Comparison of ENCODE assay signal across 27 cellular contexts in the genomic region with DNA sequence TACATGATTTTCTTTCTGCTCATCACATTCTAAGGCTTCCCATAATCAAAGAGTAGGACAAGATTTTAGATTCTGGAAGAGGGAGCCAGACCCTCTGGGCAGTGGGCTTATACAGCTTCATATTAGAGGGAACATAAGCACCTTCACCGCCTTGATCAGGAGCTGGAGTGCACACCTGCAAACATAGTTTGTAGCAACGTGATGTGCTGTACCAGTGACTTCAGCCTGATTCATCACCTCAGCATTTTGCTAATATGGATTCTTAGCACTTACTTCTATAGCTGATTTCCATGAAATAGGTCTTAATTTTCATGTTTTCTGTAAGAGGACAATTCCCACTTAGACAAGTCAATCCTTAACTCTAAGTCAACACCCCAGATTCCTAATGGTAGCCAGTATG. TPM values are rescaled to one million over a fixed set of nuclear protein-coding genes. Genes with fewer than 3 reads are reported as not detected.
DNase-seq lines count a peak whose midpoint lies in the region; ATAC-seq, FAIRE-seq and TF ChIP-seq lines count a peak whose summit lies in the region.
"Had no signal": no experiment of that assay in that cellular context is flagged by ENCODE, and none has a peak within 500 bp of the region (broad histone marks: within the 10 kb centered on the region; RNA-seq: fewer than 3 reads in every experiment).

No MANE protein-coding gene starts in this region.

- no CpG with 5 or more reads among the region's 2 CpGs for WGBS in IMR-90 (ENCODE audit: extremely low coverage in 2 of 2, insufficient read length in 1 of 2), 2 experiments
- 89% methylated on average over 2 of the region's 2 CpGs; no CpG with 5 or more reads in 1 of the 2 experiments for WGBS in H1 (ENCODE audit: extremely low coverage in 1 of 2, insufficient coverage in 1 of 2, insufficient read length in 1 of 2, insufficient replicate concordance in 2 of 2, low coverage in 1 of 2, low lambda C conversion rate in 2 of 2, missing lambda C conversion rate in 1 of 2), 2 experiments

- H4K20me1 ChIP-seq in IMR-90 (ENCODE audit: insufficient read depth, low read length) (no peaks in the 10 kb centered on the region), H1 (replicated peaks in 1 of 2; ENCODE audit: control insufficient read depth in 1 of 2, insufficient read depth in 2 of 2, low read length in 2 of 2) (no peaks in the 10 kb centered on the region), osteoblast (ENCODE audit: insufficient read depth, low read length) (no peaks in the 10 kb centered on the region)
- H4K20me1 ChIP-seq: BLaER1 had no signal

- CTCF ChIA-PET in IMR-90 (lab: Yijun Ruan, JAX) (no interaction called here), H1 (lab: Charles Lee; ENCODE audit: partially characterized antibody) (no interaction called here)
- CTCF ChIA-PET in activated naive CD4-positive, alpha-beta T cell treated with anti-CD3 and anti-CD28 coated beads for 36 hours (lab: Charles Lee) = no interaction called here

- dilution Hi-C loops in IMR-90 (cut with HindIII; ENCODE audit: low sequenced_read_pairs, unreplicated experiment) = no loop called here

- TF ChIP-seq RAD21 in IMR-90 (IDR thresholded peaks at IDR 0.05; ENCODE audit: low read length) = no peak
- TF ChIP-seq RAD21 in H1 (IDR thresholded peaks at IDR 0.05 in 1 of 2, conservative IDR thresholded peaks at IDR 0.05 in 1 of 2; ENCODE audit: low read depth in 2 of 2, low read length in 2 of 2) = no peak

- no peak overlapping the region for H3K56ac ChIP-seq in IMR-90 (ENCODE audit: extremely low read depth, insufficient read depth, low read length)
- no peak overlapping the region for H3K56ac ChIP-seq in H1 (replicated peaks; ENCODE audit: insufficient read length, low read depth, low read length)

- no peak overlapping the region for H2BK12ac ChIP-seq in H1 (ENCODE audit: low read depth, low read length)

- no peaks in the 10 kb centered on the region for H3K79me1 ChIP-seq in IMR-90 (ENCODE audit: low read depth in 1 of 2, low read length in 2 of 2)
- H3K79me1 ChIP-seq in H1 (ENCODE audit: low read depth, low read length) = no peaks in the 10 kb centered on the region

- H2AFZ ChIP-seq in IMR-90 (replicated peaks; ENCODE audit: low read length, poor library complexity) (no peak overlapping the region), H1 (ENCODE audit: low read length) (no peak overlapping the region), osteoblast (ENCODE audit: low read length) (no peak overlapping the region)

- H3K23me2 ChIP-seq in H1 (ENCODE audit: low read depth, low read length) = no peaks in the 10 kb centered on the region

- POLR2A ChIA-PET in IMR-90 (lab: Charles Lee; ENCODE audit: unreplicated experiment) (interaction anchor here (0.6 kb wide), 1 partner anchor 53 kb away, joined by 3 read pairs; no protein-coding TSS in a partner anchor), H1 (lab: Charles Lee; ENCODE audit: partially characterized antibody) (no interaction called here)

- ATAC-seq in IMR-90 (ENCODE audit: low read depth) = no peak
- ATAC-seq: HCT116, K562 had no signal

- DNase-seq in IMR-90 (no peak), H1 (ENCODE audit: low read depth in 1 of 2, low spot score in 2 of 2) (no peak), osteoblast (ENCODE audit: insufficient read length, low spot score, missing footprints) (peak; percentile 25), NCI-H1105 (lab: John Stamatoyannopoulos, UW) (no peak), COR-L47 (lab: John Stamatoyannopoulos, UW) (no peak), midbrain (lab: John Stamatoyannopoulos, UW) (no peak)
- no peak for DNase-seq in activated naive CD4-positive, alpha-beta T cell treated with anti-CD3 and anti-CD28 coated beads for 36 hours
- DNase-seq: CD4-positive, CD25-positive, alpha-beta regulatory T cell; DMS79 treated with DMSO at 0.1 percent for 48 hours; GF-D8; Kasumi-1; MV-4-11; NCI-H1105 treated with DMSO at 0.1 percent for 48 hours; NCI-H1930; NCI-H446; NCI-H524 treated with DMSO at 0.1 percent for 48 hours; NCI-H82; NK-92 treated with Interleukin-12 subunit alpha and Interleukin-12 subunit beta, amount 100 ng/mL, for 24 hours; Right ventricle myocardium superior; RPMI8226 had no signal

- intact Hi-C loops in IMR-90 (cut with micrococcal nuclease) = no loop called here
- intact Hi-C loops in activated naive CD4-positive, alpha-beta T cell treated with anti-CD3 and anti-CD28 coated beads for 36 hours (cut with micrococcal nuclease) = no loop called here

- H3K36me3 Mint-ChIP-seq in activated naive CD4-positive, alpha-beta T cell treated with anti-CD3 and anti-CD28 coated beads for 36 hours (ENCODE audit: low read depth) = no peaks in the 10 kb centered on the region
- H3K36me3 Mint-ChIP-seq: CD4-positive, CD25-positive, alpha-beta regulatory T cell had no signal

- no peak overlapping the region for H2BK5ac ChIP-seq in IMR-90 (ENCODE audit: low read depth, low read length, poor library complexity, severe bottlenecking)
- H2BK5ac ChIP-seq in H1 (ENCODE audit: low read depth, low read length) = no peak overlapping the region

- H3K27me3 Mint-ChIP-seq in activated naive CD4-positive, alpha-beta T cell treated with anti-CD3 and anti-CD28 coated beads for 36 hours (ENCODE audit: low read depth) = no peaks in the 10 kb centered on the region
- H3K27me3 Mint-ChIP-seq: CD4-positive, CD25-positive, alpha-beta regulatory T cell had no signal

- TF ChIP-seq POLR2A in IMR-90 (IDR thresholded peaks at IDR 0.05; ENCODE audit: low read depth, low read length) (no peak), H1 (IDR thresholded peaks at IDR 0.05; ENCODE audit: control extremely low read depth in 1 of 2, low read depth in 2 of 2, low read length in 2 of 2) (no peak)

- H2AK9ac ChIP-seq in IMR-90 (replicated peaks; ENCODE audit: low read depth, low read length, poor library complexity) = no peak overlapping the region

- H2BK15ac ChIP-seq in IMR-90 (ENCODE audit: low read depth, low read length) = no peak overlapping the region
- H2BK15ac ChIP-seq in H1 (ENCODE audit: low read length) = 0 out of 2 replicates have a peak overlapping the region, but pooled peaks have one; percentile 77

- FAIRE-seq in H1 (lab: Jason Lieb, UNC) = no peak
- FAIRE-seq: A204.1, GM12891, K562 had no signal

- H4K5ac ChIP-seq in IMR-90 (ENCODE audit: low read depth, low read length) (no peak overlapping the region), H1 (ENCODE audit: insufficient read length, low read depth, low read length) (no peak overlapping the region)

- no peaks in the 10 kb centered on the region for H3K36me3 ChIP-seq in IMR-90 (ENCODE audit: control insufficient read depth, insufficient read depth, low read length)
- no peaks in the 10 kb centered on the region for H3K36me3 ChIP-seq in H1 (ENCODE audit: control insufficient read depth in 2 of 4, insufficient read depth in 4 of 4, low read length in 3 of 4)
- no peaks in the 10 kb centered on the region for H3K36me3 ChIP-seq in iPS-18a (ENCODE audit: control insufficient read depth, low read depth, low read length)
- H3K36me3 ChIP-seq in osteoblast (ENCODE audit: insufficient read depth, low read length) = no peaks in the 10 kb centered on the region
- H3K36me3 ChIP-seq: BLaER1, SJSA1 had no signal

- H3K27ac ChIP-seq in IMR-90 (ENCODE audit: insufficient read depth, low read length) (no peak overlapping the region), H1 (ENCODE audit: low read depth, low read length) (no peak overlapping the region), iPS-18a (ENCODE audit: low read length) (no peak overlapping the region), osteoblast (ENCODE audit: low read depth, low read length) (no peak overlapping the region)
- H3K27ac ChIP-seq: BLaER1, SJSA1 had no signal

- no peak overlapping the region for H3K9ac ChIP-seq in IMR-90 (ENCODE audit: low read depth, low read length)
- no peak overlapping the region for H3K9ac ChIP-seq in H1 (replicated peaks in 1 of 4; ENCODE audit: extremely low read depth in 1 of 4, low read depth in 3 of 4, low read length in 3 of 4)
- no peak overlapping the region for H3K9ac ChIP-seq in iPS-18a (ENCODE audit: low read length)
- H3K9ac ChIP-seq: BLaER1 had no signal

- H4K91ac ChIP-seq in IMR-90 (ENCODE audit: insufficient read depth, low read depth, low read length) (no peak overlapping the region), H1 (replicated peaks; ENCODE audit: insufficient read length, low read length) (no peak overlapping the region)

- H4K8ac ChIP-seq in IMR-90 (ENCODE audit: low read depth in 2 of 2, low read length in 2 of 2) (no peak overlapping the region), H1 (ENCODE audit: extremely low read depth, insufficient read depth, low read length) (no peak overlapping the region)

- 0 out of 2 replicates have a peak overlapping the region, but pooled peaks have one; percentile 32 for H3K14ac ChIP-seq in IMR-90 (replicated peaks; ENCODE audit: low read depth, low read length)
- no peak overlapping the region for H3K14ac ChIP-seq in H1 (ENCODE audit: insufficient read length)

- H3K18ac ChIP-seq in IMR-90 (ENCODE audit: low read depth, low read length) (no peak overlapping the region), H1 (ENCODE audit: extremely low read depth, low read length) (no peak overlapping the region)

- no peaks in the 10 kb centered on the region for H3K4me1 Mint-ChIP-seq in activated naive CD4-positive, alpha-beta T cell treated with anti-CD3 and anti-CD28 coated beads for 36 hours (ENCODE audit: low read depth)
- H3K4me1 Mint-ChIP-seq: CD4-positive, CD25-positive, alpha-beta regulatory T cell had no signal

- H3K9me3 ChIP-seq in IMR-90 (ENCODE audit: control insufficient read depth, insufficient read depth, low read length) (no peaks in the 10 kb centered on the region), H1 (ENCODE audit: insufficient read depth in 2 of 2, low read depth in 1 of 2, low read length in 1 of 2) (no peaks in the 10 kb centered on the region), iPS-18a (ENCODE audit: control insufficient read depth, low read depth, low read length) (no peaks in the 10 kb centered on the region), osteoblast (ENCODE audit: low read depth, low read length) (no peaks in the 10 kb centered on the region)
- H3K9me3 ChIP-seq: BLaER1, SJSA1 had no signal

- H3K4me2 ChIP-seq in IMR-90 (ENCODE audit: low read depth, low read length) = no peak overlapping the region
- 0 out of 4 replicates have a peak overlapping the region, but pooled peaks of 1 of the 2 experiments have one; percentile 24 for H3K4me2 ChIP-seq in H1 (ENCODE audit: insufficient read depth in 1 of 2, low read depth in 2 of 2, low read length in 2 of 2)
- no peak overlapping the region for H3K4me2 ChIP-seq in osteoblast (ENCODE audit: insufficient read depth, low read length)
- H3K4me2 ChIP-seq: BLaER1 had no signal

- no peak overlapping the region for H3K4me3 Mint-ChIP-seq in activated naive CD4-positive, alpha-beta T cell treated with anti-CD3 and anti-CD28 coated beads for 36 hours
- H3K4me3 Mint-ChIP-seq: CD4-positive, CD25-positive, alpha-beta regulatory T cell had no signal

- H3K9me3 Mint-ChIP-seq in activated naive CD4-positive, alpha-beta T cell treated with anti-CD3 and anti-CD28 coated beads for 36 hours = no peaks in the 10 kb centered on the region

- no peak overlapping the region for H3K4ac ChIP-seq in IMR-90 (ENCODE audit: low read depth, low read length)
- no peak overlapping the region for H3K4ac ChIP-seq in H1 (replicated peaks; ENCODE audit: insufficient read length, low read depth, low read length)

- BruUV-seq in IMR-90 (replicated peaks; lab: Mats Ljungman, UMichigan) = no TSS peak

- H3K4me1 ChIP-seq in IMR-90 (ENCODE audit: control insufficient read depth, insufficient read depth, low read length) (no peaks in the 10 kb centered on the region), H1 (replicated peaks in 1 of 4; ENCODE audit: control insufficient read depth in 3 of 4, insufficient read depth in 4 of 4, low read length in 3 of 4) (peaks cover 0 to 5% (median 0%) of the 10 kb centered on the region in 4 experiments; a peak in 1 of 7 replicates), iPS-18a (ENCODE audit: control insufficient read depth, low read depth, low read length) (peaks cover 3% of the 10 kb centered on the region), osteoblast (ENCODE audit: insufficient read depth, low read length) (no peaks in the 10 kb centered on the region)
- H3K4me1 ChIP-seq: BLaER1, SJSA1 had no signal

- H3K79me2 ChIP-seq in H1 (ENCODE audit: control insufficient read depth in 1 of 2, insufficient read depth in 2 of 2, low read length in 2 of 2) (no peaks in the 10 kb centered on the region), osteoblast (ENCODE audit: insufficient read depth, low read length) (no peaks in the 10 kb centered on the region)

- H2BK20ac ChIP-seq in IMR-90 (ENCODE audit: low read depth, low read length) (no peak overlapping the region), H1 (ENCODE audit: low read length) (peak overlapping the region; percentile 88; the same call in 1 of the 2 replicates)

- H3K9me1 ChIP-seq in IMR-90 (ENCODE audit: insufficient read depth, low read length) = no peaks in the 10 kb centered on the region

- H2BK120ac ChIP-seq in IMR-90 (ENCODE audit: low read depth, low read length) (no peak overlapping the region), H1 (replicated peaks; ENCODE audit: low read depth, low read length) (no peak overlapping the region)

- in situ Hi-C loops in IMR-90 (cut with MboI; ENCODE audit: low sequenced_read_pairs) = no loop called here

- no peak for TF ChIP-seq EP300 in H1 (IDR thresholded peaks at IDR 0.05; ENCODE audit: borderline replicate concordance in 1 of 2, low read depth in 2 of 2, low read length in 2 of 2)

- H3K23ac ChIP-seq in IMR-90 (ENCODE audit: low read depth, low read length) (no peak overlapping the region), H1 (ENCODE audit: insufficient read length) (no peak overlapping the region)

- H3K27me3 ChIP-seq in IMR-90 (ENCODE audit: control insufficient read depth, insufficient read depth, low read length) (no peaks in the 10 kb centered on the region), H1 (replicated peaks in 1 of 4; ENCODE audit: control insufficient read depth in 3 of 4, extremely low read depth in 1 of 4, insufficient read depth in 3 of 4, low read length in 3 of 4) (no peaks in the 10 kb centered on the region), iPS-18a (ENCODE audit: control insufficient read depth, insufficient read depth, low read length) (no peaks in the 10 kb centered on the region), osteoblast (ENCODE audit: insufficient read depth, low read length) (no peaks in the 10 kb centered on the region)
- H3K27me3 ChIP-seq: BLaER1, SJSA1 had no signal

- H3K4me3 ChIP-seq in IMR-90 (ENCODE audit: insufficient read depth, low read depth, low read length) (no peak overlapping the region), H1 (ENCODE audit: extremely low read depth in 1 of 4, insufficient read depth in 2 of 4, low read depth in 3 of 4, low read length in 4 of 4) (no peak overlapping the region), iPS-18a (ENCODE audit: low read length) (peak overlapping the region; percentile 8), osteoblast (ENCODE audit: insufficient read depth, low read length) (no peak overlapping the region)
- H3K4me3 ChIP-seq: BLaER1, K562, SJSA1 had no signal

- no peak overlapping the region for H3K27ac Mint-ChIP-seq in activated naive CD4-positive, alpha-beta T cell treated with anti-CD3 and anti-CD28 coated beads for 36 hours
- H3K27ac Mint-ChIP-seq: CD4-positive, CD25-positive, alpha-beta regulatory T cell had no signal

- TF ChIP-seq CTCF in IMR-90 (conservative IDR thresholded peaks at IDR 0.05; ENCODE audit: low read depth, low read length) (no peak), H1 (IDR thresholded peaks at IDR 0.05; ENCODE audit: control extremely low read depth in 1 of 3, insufficient read depth in 1 of 3, low read depth in 1 of 3, low read length in 3 of 3) (no peak), osteoblast (IDR thresholded peaks at IDR 0.05; ENCODE audit: extremely low read depth, low read depth, low read length) (no peak)

- no peak overlapping the region for H2AK5ac ChIP-seq in IMR-90 (ENCODE audit: low read depth, low read length)
- H2AK5ac ChIP-seq in H1 (ENCODE audit: low read depth, low read length) = 0 out of 2 replicates have a peak overlapping the region, but pooled peaks have one; percentile 69

RNA-seq across cellular contexts. Expression of gene PCDH18, which starts 36.7 kb away (rescaled TPM):
- total RNA-seq in IMR-90 (2012; rRNA removed) (108 and 119 TPM in 2 replicates), osteoblast (171 and 191 TPM in 2 replicates)
- polyA plus RNA-seq in IMR-90 (2012; rRNA removed) (39.6 and 41.3 TPM in 2 replicates), H1 (2011; rRNA removed) (26.8 and 28.8 TPM in 2 replicates)
- 26.6 and 28.8 TPM in 2 replicates for polyA plus RNA-seq in IMR-90 (2012; cell fraction: cytosol; rRNA removed)
- 30.4 and 37.3 TPM in 2 replicates for polyA plus RNA-seq in IMR-90 (2012; cell fraction: nucleus; rRNA removed; ENCODE audit: low replicate concordance)
- total RNA-seq in H1 (2021; fragmentation: NEBNext Ultra II Directional; extraction: Animal tissue kit (Norgen Biotek cat#: 25700)) = 40.1 and 41.8 TPM in 2 replicates
- 30.2 TPM for polyA plus RNA-seq in H1 (2011; cell fraction: cytosol; rRNA removed)
- polyA plus RNA-seq in H1 (2011; cell fraction: nucleus; rRNA removed) = 33.4 TPM
- polyA plus RNA-seq in H1 (2012, experiment 1 of 2) = 32.3 to 37.8 TPM (median 32.5 TPM) in 4 replicates
- polyA plus RNA-seq in H1 (2012, experiment 2 of 2) = 2.0 TPM
- polyA plus RNA-seq in H1 (2013, experiment 1 of 2) = 42.3 TPM
- 38.6 TPM for polyA plus RNA-seq in H1 (2013, experiment 2 of 2)
- polyA minus RNA-seq in H1 (2011; rRNA and poly(A)+ RNA removed) = 89.8 and 93.5 TPM in 2 replicates
- 41.8 TPM for polyA minus RNA-seq in H1 (2011; cell fraction: cytosol; rRNA and poly(A)+ RNA removed)
- polyA minus RNA-seq in H1 (2011; cell fraction: nucleus; rRNA and poly(A)+ RNA removed) = 62.9 TPM
- total RNA-seq in activated naive CD4-positive, alpha-beta T cell treated with anti-CD3 and anti-CD28 coated beads for 36 hours = under 1 TPM in 1 of 2 experiments, not detected in 1; 0.05 TPM
- polyA plus RNA-seq: CD4-positive, CD25-positive, alpha-beta regulatory T cell had no signal

Comparison
In these comparisons a context has a peak if more than half of its experiments do, and no peak if none do; other contexts are left out.
1. RNA of gene PCDH18, which starts 36.7 kb away (total RNA-seq): 171 to 191 TPM in osteoblast, 108 to 119 TPM in IMR-90 and 40.1 to 41.8 TPM in H1; 0.05 TPM in activated naive CD4-positive, alpha-beta T cell treated with anti-CD3 and anti-CD28 coated beads for 36 hours; every median in the first group is over 10 times any median in the second.